In genomic region chr7:138890467-138890781, GRCh38 we compare ENCODE assay signal across 26 cellular contexts.
DNase-seq lines count a peak whose midpoint lies in the region; FAIRE-seq and TF ChIP-seq lines count a peak whose summit lies in the region.
"Had no signal": no experiment of that assay in that cellular context is flagged by ENCODE, and none has a peak within 500 bp of the region (broad histone marks: within the 10 kb centered on the region; RNA-seq: fewer than 3 reads in every experiment).

No MANE protein-coding gene starts in this region.

- DNase-seq in HFF-Myc (ENCODE audit: extremely low read depth, low read depth) (no peak), astrocyte (ENCODE audit: low read depth) (no peak), mesenchymal stem cell (no peak), suprapubic skin (ENCODE audit: low spot score in 2 of 2) (no peak), NCI-H2171 (lab: John Stamatoyannopoulos, UW) (no peak), immature natural killer cell (no peak), HTR-8/SVneo (ENCODE audit: insufficient read length, low spot score) (no peak)
- DNase-seq: activated CD4-positive, CD25-positive, alpha-beta regulatory T cell; activated CD8-positive, alpha-beta T cell treated with anti-CD3 and anti-CD28 coated beads for 36 hours; activated effector memory CD4-positive, alpha-beta T cell treated with Interleukin-2 at 50 U/mL for 16 hours; activated naive CD8-positive, alpha-beta T cell treated with anti-CD3 and anti-CD28 coated beads, Interleukin-2, amount 10 ng/mL, durations not matched to agents 7 days and 5 days; AML-193; CD8-positive, alpha-beta T cell; DMS79; GF-D8; left lung; MG63; NCI-H82; sigmoid colon; stimulated activated CD4-positive, alpha-beta T cell treated with anti-CD3 and anti-CD28 coated beads, Interleukin-15, amount 100 ng/mL, for 24 hours; stimulated activated naive CD8-positive, alpha-beta T cell treated with anti-CD3 and anti-CD28 coated beads, Interleukin-15, amount 100 ng/mL, for 72 hours; T-cell; tibial artery had no signal

- peak overlapping the region; percentile 66 for H3K4me2 ChIP-seq in astrocyte (ENCODE audit: low read length)
- H3K4me2 ChIP-seq in mesenchymal stem cell (ENCODE audit: low read length, poor library complexity, severe bottlenecking), result peak overlapping the region; percentile 47

- peak overlapping the region in 1 of 2 experiments; percentile 1 for H3K18ac ChIP-seq in mesenchymal stem cell (ENCODE audit: low read depth in 1 of 2, low read length in 2 of 2)

- H2BK15ac ChIP-seq in mesenchymal stem cell (ENCODE audit: low read depth, poor library complexity, severe bottlenecking), result no peak overlapping the region

- H3K36me3 ChIP-seq in astrocyte (ENCODE audit: insufficient read depth, low read length) (no peaks in the 10 kb centered on the region), mesenchymal stem cell (ENCODE audit: control insufficient read depth in 1 of 2, insufficient read depth in 2 of 2, low read depth in 1 of 2, low read length in 2 of 2) (peaks cover 0 to 5% of the 10 kb centered on the region in 2 experiments), suprapubic skin (peaks cover 2% of the 10 kb centered on the region)
- H3K36me3 ChIP-seq: left lung, MG63, sigmoid colon, tibial artery had no signal

- no peak for TF ChIP-seq CTCF in HFF-Myc (IDR thresholded peaks at IDR 0.05; ENCODE audit: low read depth, low read length, missing control alignments)
- TF ChIP-seq CTCF in astrocyte (IDR thresholded peaks at IDR 0.05; ENCODE audit: insufficient read depth, low read depth, low read length), result no peak
- TF ChIP-seq CTCF in suprapubic skin (IDR thresholded peaks at IDR 0.05), result no peak

- H3K27ac Mint-ChIP-seq in astrocyte (ENCODE audit: unreplicated experiment) (no peak overlapping the region), immature natural killer cell (no peak overlapping the region)
- H3K27ac Mint-ChIP-seq: activated CD8-positive, alpha-beta T cell treated with anti-CD3 and anti-CD28 coated beads for 36 hours; activated naive CD8-positive, alpha-beta T cell treated with anti-CD3 and anti-CD28 coated beads, Interleukin-2, amount 10 ng/mL, durations not matched to agents 7 days and 5 days; CD8-positive, alpha-beta T cell; stimulated activated naive CD8-positive, alpha-beta T cell treated with anti-CD3 and anti-CD28 coated beads, Interleukin-15, amount 100 ng/mL, for 72 hours; T-cell had no signal

- no peak for FAIRE-seq in astrocyte (lab: Jason Lieb, UNC)
- no peak for FAIRE-seq in HTR-8/SVneo (lab: Jason Lieb, UNC)
- FAIRE-seq: GM18507 had no signal

- no peaks in the 10 kb centered on the region for H3K9me3 Mint-ChIP-seq in astrocyte (ENCODE audit: unreplicated experiment)
- H3K9me3 Mint-ChIP-seq in immature natural killer cell, result no peaks in the 10 kb centered on the region
- H3K9me3 Mint-ChIP-seq: activated CD8-positive, alpha-beta T cell treated with anti-CD3 and anti-CD28 coated beads for 36 hours; activated naive CD8-positive, alpha-beta T cell treated with anti-CD3 and anti-CD28 coated beads, Interleukin-2, amount 10 ng/mL, durations not matched to agents 7 days and 5 days; CD8-positive, alpha-beta T cell; neural crest cell; stimulated activated naive CD8-positive, alpha-beta T cell treated with anti-CD3 and anti-CD28 coated beads, Interleukin-15, amount 100 ng/mL, for 72 hours; T-cell had no signal

- no peak overlapping the region for H2AFZ ChIP-seq in astrocyte (ENCODE audit: low read depth, low read length)
- H2AFZ ChIP-seq in mesenchymal stem cell (ENCODE audit: low read depth, low read length), result no peak overlapping the region

- peak overlapping the region; percentile 54 for H4K91ac ChIP-seq in mesenchymal stem cell (ENCODE audit: low read length)

- H3K27me3 Mint-ChIP-seq in astrocyte (ENCODE audit: low read depth, unreplicated experiment) (no peaks in the 10 kb centered on the region), immature natural killer cell (ENCODE audit: low read depth in 3 of 3) (peaks cover 1 to 7% (median 2%) of the 10 kb centered on the region in 3 donors)
- H3K27me3 Mint-ChIP-seq: activated CD8-positive, alpha-beta T cell treated with anti-CD3 and anti-CD28 coated beads for 36 hours had no signal

- H3K4me3 Mint-ChIP-seq in astrocyte (ENCODE audit: unreplicated experiment) (no peak overlapping the region), immature natural killer cell (no peak overlapping the region)
- H3K4me3 Mint-ChIP-seq: activated CD8-positive, alpha-beta T cell treated with anti-CD3 and anti-CD28 coated beads for 36 hours; activated naive CD8-positive, alpha-beta T cell treated with anti-CD3 and anti-CD28 coated beads, Interleukin-2, amount 10 ng/mL, durations not matched to agents 7 days and 5 days; CD8-positive, alpha-beta T cell; neural crest cell; T-cell had no signal

- H3K9ac ChIP-seq in astrocyte (ENCODE audit: low read length) (no peak overlapping the region), mesenchymal stem cell (ENCODE audit: low read length) (peak overlapping the region; percentile 57)

- H2BK5ac ChIP-seq in mesenchymal stem cell (ENCODE audit: low read depth, low read length, poor library complexity, severe bottlenecking), result no peak overlapping the region

- H3K4me3 ChIP-seq in HFF-Myc (replicated peaks; ENCODE audit: low read depth, low read length) (peak overlapping the region; percentile 16), astrocyte (ENCODE audit: insufficient read depth, low read depth, low read length) (peak overlapping the region; percentile 12), mesenchymal stem cell (ENCODE audit: insufficient read depth in 1 of 2, low read depth in 1 of 2, low read length in 2 of 2) (peak overlapping the region in 1 of 2 experiments; percentile 48), suprapubic skin (no peak overlapping the region)
- H3K4me3 ChIP-seq: left lung, MG63, sigmoid colon, tibial artery had no signal

- no peak overlapping the region for H3K4ac ChIP-seq in mesenchymal stem cell (ENCODE audit: low read depth in 1 of 2, low read length in 2 of 2)

- H3K27ac ChIP-seq in astrocyte (ENCODE audit: low read depth, low read length) (peak overlapping the region; percentile 5), mesenchymal stem cell (ENCODE audit: low read length, poor library complexity, severe bottlenecking) (no peak overlapping the region), suprapubic skin (peak overlapping the region; percentile 7)
- H3K27ac ChIP-seq: epithelial cell of prostate, left lung, sigmoid colon, tibial artery had no signal

- no peaks in the 10 kb centered on the region for H4K20me1 ChIP-seq in astrocyte (ENCODE audit: insufficient read depth, low read length)

- H3K14ac ChIP-seq in mesenchymal stem cell (ENCODE audit: low read length in 2 of 2), result no peak overlapping the region

- no peaks in the 10 kb centered on the region for H3K79me2 ChIP-seq in astrocyte (ENCODE audit: insufficient read depth, low read length)

- TF ChIP-seq EP300 in suprapubic skin (IDR thresholded peaks at IDR 0.05), result no peak

- peaks cover 19% of the 10 kb centered on the region for H3K36me3 Mint-ChIP-seq in astrocyte (ENCODE audit: low read depth, unreplicated experiment)
- no peaks in the 10 kb centered on the region for H3K36me3 Mint-ChIP-seq in immature natural killer cell
- H3K36me3 Mint-ChIP-seq: CD8-positive, alpha-beta T cell; T-cell had no signal

- H4K8ac ChIP-seq in mesenchymal stem cell (ENCODE audit: low read length), result no peak overlapping the region

- peaks cover 3% of the 10 kb centered on the region for H3K79me1 ChIP-seq in mesenchymal stem cell (replicated peaks; ENCODE audit: low read length, poor library complexity, severe bottlenecking)

- H3K27me3 ChIP-seq in astrocyte (ENCODE audit: insufficient read depth, low read length) (no peaks in the 10 kb centered on the region), mesenchymal stem cell (ENCODE audit: control insufficient read depth in 1 of 2, insufficient read depth in 1 of 2, low read length in 2 of 2) (no peaks in the 10 kb centered on the region), suprapubic skin (no peaks in the 10 kb centered on the region)
- H3K27me3 ChIP-seq: left lung, MG63, sigmoid colon, tibial artery had no signal

- 77% methylated on average over 9 of the region's 9 CpGs for WGBS in mesenchymal stem cell
- 47% methylated on average over 9 of the region's 9 CpGs for WGBS in suprapubic skin

- H3K4me1 ChIP-seq in astrocyte (ENCODE audit: insufficient read depth, low read length) (peaks cover 20% of the 10 kb centered on the region), mesenchymal stem cell (ENCODE audit: control insufficient read depth, insufficient read depth, low read depth, low read length) (peaks cover 15% of the 10 kb centered on the region), suprapubic skin (peaks cover 19% of the 10 kb centered on the region)
- H3K4me1 ChIP-seq: left lung, sigmoid colon, tibial artery had no signal

- H3K9me3 ChIP-seq in astrocyte (ENCODE audit: insufficient read depth, low read depth, low read length) (no peaks in the 10 kb centered on the region), mesenchymal stem cell (ENCODE audit: control insufficient read depth, low read length) (no peaks in the 10 kb centered on the region), suprapubic skin (no peaks in the 10 kb centered on the region)
- H3K9me3 ChIP-seq: left lung, MG63, sigmoid colon, tibial artery had no signal

- no peak overlapping the region for H2BK12ac ChIP-seq in mesenchymal stem cell (ENCODE audit: low read length in 2 of 2)

- peak overlapping the region; percentile 20 for H2AK5ac ChIP-seq in mesenchymal stem cell (ENCODE audit: low read length, severe bottlenecking)

- peaks cover 11% of the 10 kb centered on the region for H3K4me1 Mint-ChIP-seq in astrocyte (ENCODE audit: low read depth, unreplicated experiment)
- H3K4me1 Mint-ChIP-seq in immature natural killer cell, result peaks cover 6 to 7% of the 10 kb centered on the region in 2 donors

- no peak overlapping the region for H3K23ac ChIP-seq in mesenchymal stem cell (ENCODE audit: low read length in 2 of 2)

- no peak for TF ChIP-seq POLR2A in suprapubic skin (IDR thresholded peaks at IDR 0.05)

- H2BK120ac ChIP-seq in mesenchymal stem cell (ENCODE audit: low read depth, low read length), result no peak overlapping the region
